In the genomic region with DNA sequence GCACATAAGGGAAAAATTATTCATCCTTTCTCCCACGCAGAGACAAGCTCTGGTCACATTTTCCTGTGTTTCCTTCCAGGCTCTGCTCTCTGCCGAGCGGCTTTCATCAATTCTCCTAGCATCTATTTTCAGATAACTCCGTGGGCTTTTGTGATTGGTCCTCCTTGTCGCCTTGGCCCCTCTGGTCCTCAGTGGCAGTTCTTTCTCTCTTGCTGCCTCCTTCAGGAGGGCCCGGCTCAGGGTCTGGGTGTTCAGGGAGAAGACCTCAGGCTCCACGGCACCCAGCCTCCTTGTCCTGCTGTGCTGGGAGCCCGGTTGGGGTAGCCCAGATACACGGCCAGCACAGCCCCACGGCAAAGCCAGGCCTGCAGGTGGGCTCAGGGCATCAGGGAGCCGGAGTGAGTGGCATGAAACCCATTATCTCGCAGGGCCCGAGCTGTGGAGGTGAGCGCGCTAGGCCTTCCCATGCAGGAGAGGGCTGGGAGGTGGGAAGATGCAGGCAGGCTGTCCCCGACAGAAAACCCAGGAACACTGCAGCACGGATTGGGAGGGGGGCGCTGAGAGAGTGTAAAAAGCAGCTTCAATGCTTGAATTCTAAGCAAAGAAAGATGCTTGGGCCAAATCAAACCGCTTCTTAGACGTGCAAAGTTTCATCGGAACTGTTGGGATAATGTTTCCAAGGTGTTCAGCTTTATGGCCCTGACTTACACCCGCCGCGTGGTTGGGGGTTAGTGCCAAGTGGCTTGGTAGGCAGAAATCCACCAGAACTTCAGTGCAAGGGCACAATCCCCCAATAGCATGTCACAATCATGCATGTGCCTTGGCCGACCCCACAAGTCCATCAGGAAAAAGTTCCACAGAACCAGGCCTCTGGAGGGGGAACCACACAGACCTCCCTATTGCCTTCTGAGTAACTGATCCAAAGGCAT, we compare ENCODE assay signal across 8 cellular contexts.
A peak's percentile ranks its signal among the peaks of the same experiment; 100 is the strongest.
DNase-seq lines count a peak whose midpoint lies in the region; ATAC-seq, FAIRE-seq and TF ChIP-seq lines count a peak whose summit lies in the region.

No MANE protein-coding gene starts in this region.

- peaks cover 23% of the 10 kb centered on the region for H3K4me1 Mint-ChIP-seq in T-helper 1 cell treated with Interleukin-12 subunit alpha and Interleukin-12 subunit beta and Interleukin-4 antibody, amounts not matched to agents 30 μg/mL and 1 μg/mL, for 36 hours (ENCODE audit: low read depth)

- DNase-seq in T-helper 1 cell = no peak
- DNase-seq in adipocyte (ENCODE audit: low read depth) = peak; percentile 48
- peak; percentile 74 for DNase-seq in kidney
- DNase-seq in thoracic aorta (ENCODE audit: low spot score) = no peak
- no peak for DNase-seq in effector CD8-positive, alpha-beta T cell (lab: John Stamatoyannopoulos, UW)

- H3K36me3 Mint-ChIP-seq in T-helper 1 cell treated with Interleukin-12 subunit alpha and Interleukin-12 subunit beta and Interleukin-4 antibody, amounts not matched to agents 30 μg/mL and 1 μg/mL, for 36 hours (ENCODE audit: low read depth) = peaks cover 4% of the 10 kb centered on the region

- TF ChIP-seq CTCF in kidney (IDR thresholded peaks at IDR 0.05; ENCODE audit: borderline replicate concordance, extremely low read depth, insufficient read depth) = no peak
- no peak for TF ChIP-seq CTCF in thoracic aorta (IDR thresholded peaks at IDR 0.05)

- no peaks in the 10 kb centered on the region for H3K27me3 ChIP-seq in adipocyte (replicated peaks; ENCODE audit: control insufficient read depth, insufficient read depth, low read length)
- H3K27me3 ChIP-seq in thoracic aorta (replicated peaks; ENCODE audit: insufficient read depth) = no peaks in the 10 kb centered on the region

- peak overlapping the region; percentile 97 for H3K9ac ChIP-seq in adipocyte (ENCODE audit: low read length)
- peak overlapping the region; percentile 14 to 55 for H3K9ac ChIP-seq in kidney (ENCODE audit: low read length in 2 of 2)

- H3K4me3 ChIP-seq in adipocyte (ENCODE audit: low read length) = peak overlapping the region; percentile 87
- peak overlapping the region; percentile 9 to 44 for H3K4me3 ChIP-seq in kidney (ENCODE audit: low read length in 2 of 2)
- H3K4me3 ChIP-seq in thoracic aorta = peak overlapping the region; percentile 80

- peak overlapping the region; percentile 86 to 90 for H3K27ac ChIP-seq in kidney (ENCODE audit: low read depth in 2 of 2, low read length in 2 of 2)
- peak overlapping the region; percentile 83 to 97 for H3K27ac ChIP-seq in thoracic aorta

- H3K4me1 ChIP-seq in adipocyte (ENCODE audit: control insufficient read depth, insufficient read depth, low read length) (peaks cover 73% of the 10 kb centered on the region), kidney (ENCODE audit: control insufficient read depth in 1 of 2, insufficient read depth in 1 of 2, low read depth in 1 of 2, low read length in 2 of 2) (peaks cover 39 to 42% of the 10 kb centered on the region in 2 donors), thoracic aorta (ENCODE audit: control insufficient read depth in 1 of 2, low read depth in 2 of 2) (peaks cover 40 to 90% of the 10 kb centered on the region in 2 donors)

- no peaks in the 10 kb centered on the region for H3K9me3 Mint-ChIP-seq in T-helper 1 cell treated with Interleukin-12 subunit alpha and Interleukin-12 subunit beta and Interleukin-4 antibody, amounts not matched to agents 30 μg/mL and 1 μg/mL, for 36 hours

- no peak overlapping the region for H3K4me3 Mint-ChIP-seq in T-helper 1 cell treated with Interleukin-12 subunit alpha and Interleukin-12 subunit beta and Interleukin-4 antibody, amounts not matched to agents 30 μg/mL and 1 μg/mL, for 36 hours

- intact Hi-C loops in kidney (cut with DNase I) = no loop called here

- H3K36me3 ChIP-seq in adipocyte (ENCODE audit: control insufficient read depth, insufficient read depth, low read length, severe bottlenecking) (no peaks in the 10 kb centered on the region), kidney (ENCODE audit: control insufficient read depth in 1 of 2, insufficient read depth in 2 of 2, low read length in 2 of 2) (no peaks in the 10 kb centered on the region), thoracic aorta (no peaks in the 10 kb centered on the region)

- no peaks in the 10 kb centered on the region for H3K27me3 Mint-ChIP-seq in T-helper 1 cell treated with Interleukin-12 subunit alpha and Interleukin-12 subunit beta and Interleukin-4 antibody, amounts not matched to agents 30 μg/mL and 1 μg/mL, for 36 hours (ENCODE audit: low read depth)

- no peak for ATAC-seq in thoracic aorta (ENCODE audit: insufficient number of reproducible peaks, low FRiP score, low read depth)
- no peak for ATAC-seq in GM19397 (IDR thresholded peaks at IDR 0.05; ENCODE audit: unreplicated experiment)
- ATAC-seq in HG03354 (IDR thresholded peaks at IDR 0.05; ENCODE audit: poor library complexity, severe bottlenecking, unreplicated experiment) = no peak

- H3K27ac Mint-ChIP-seq in T-helper 1 cell treated with Interleukin-12 subunit alpha and Interleukin-12 subunit beta and Interleukin-4 antibody, amounts not matched to agents 30 μg/mL and 1 μg/mL, for 36 hours = peak overlapping the region; percentile 79

- FAIRE-seq in kidney (lab: Jason Lieb, UNC) = no peak

- H3K9me3 ChIP-seq in adipocyte (ENCODE audit: control insufficient read depth, low read length) (no peaks in the 10 kb centered on the region), kidney (ENCODE audit: control insufficient read depth in 1 of 2, low read length in 2 of 2) (no peaks in the 10 kb centered on the region), thoracic aorta (no peaks in the 10 kb centered on the region)

Comparison
In these comparisons a context has a peak if more than half of its experiments do, and no peak if none do; other contexts are left out.
1. DNase-seq: peak in adipocyte (single experiment) and kidney (single experiment); none in T-helper 1 cell (0 of 5), thoracic aorta (single experiment) and effector CD8-positive, alpha-beta T cell (single experiment).
2. H3K4me3 ChIP-seq: peak in every context shown above with its lines; median percentile 87 in adipocyte; 80 in thoracic aorta; 26 in kidney.